24 cellular contexts compared by ENCODE assay signal in genomic region chr11:3977078-3977477, GRCh38.
"Had no signal": no experiment of that assay in that cellular context is flagged by ENCODE, and none has a peak within 500 bp of the region (broad histone marks: within the 10 kb centered on the region; RNA-seq: fewer than 3 reads in every experiment).

No MANE protein-coding gene starts in this region.

- H3K4me3 Mint-ChIP-seq: activated CD4-positive, alpha-beta T cell treated with anti-CD3 and anti-CD28 coated beads, Interleukin-2, amount 10 ng/mL, durations not matched to agents 24 days and 14 days; activated naive CD4-positive, alpha-beta T cell treated with anti-CD3 and anti-CD28 coated beads for 36 hours; brain; central memory CD8-positive, alpha-beta T cell; T-helper 1 cell treated with Interleukin-12 subunit alpha and Interleukin-12 subunit beta and Interleukin-4 antibody, amounts not matched to agents 30 μg/mL and 1 μg/mL, for 36 hours had no signal

- H3K36me3 Mint-ChIP-seq: brain had no signal

- H3K27me3 Mint-ChIP-seq: activated CD4-positive, alpha-beta T cell treated with anti-CD3 and anti-CD28 coated beads, Interleukin-2, amount 10 ng/mL, durations not matched to agents 24 days and 14 days; brain; central memory CD8-positive, alpha-beta T cell had no signal

- H3K9me3 Mint-ChIP-seq: activated CD4-positive, alpha-beta T cell treated with anti-CD3 and anti-CD28 coated beads, Interleukin-2, amount 10 ng/mL, durations not matched to agents 24 days and 14 days; activated naive CD4-positive, alpha-beta T cell treated with anti-CD3 and anti-CD28 coated beads for 36 hours; brain; central memory CD8-positive, alpha-beta T cell; T-helper 1 cell treated with Interleukin-12 subunit alpha and Interleukin-12 subunit beta and Interleukin-4 antibody, amounts not matched to agents 30 μg/mL and 1 μg/mL, for 36 hours had no signal

- DNase-seq: activated CD4-positive, alpha-beta T cell treated with anti-CD3 and anti-CD28 coated beads, Interleukin-2, amount 10 ng/mL, durations not matched to agents 24 days and 14 days; activated CD4-positive, alpha-beta T cell treated with anti-CD3 and anti-CD28 coated beads, Interleukin-2, amount 50 U/mL, for 48 hours; activated gamma-delta T cell; activated naive CD4-positive, alpha-beta T cell treated with anti-CD3 and anti-CD28 coated beads for 36 hours; activated T-cell treated with anti-CD3 and anti-CD28 coated beads for 4 hours; amniotic stem cell; MG63; MV-4-11; NCI-H1092 treated with DMSO at 0.1 percent for 48 hours; NCI-H1417 treated with DMSO at 0.1 percent for 48 hours; NCI-H1694; NCI-H2029; NCI-H2107; NCI-H2171 treated with DMSO at 0.1 percent for 48 hours; NCI-H345; NCI-H510A; NCI-H526 treated with DMSO at 0.1 percent for 48 hours; NK-92 treated with Interleukin-12 subunit alpha and Interleukin-12 subunit beta, amount 100 ng/mL, for 24 hours; Peyer's patch; SHP77 had no signal

- ATAC-seq: HepG2 had no signal

- H3K27ac Mint-ChIP-seq: activated CD4-positive, alpha-beta T cell treated with anti-CD3 and anti-CD28 coated beads, Interleukin-2, amount 10 ng/mL, durations not matched to agents 24 days and 14 days; activated naive CD4-positive, alpha-beta T cell treated with anti-CD3 and anti-CD28 coated beads for 36 hours; brain; T-helper 1 cell treated with Interleukin-12 subunit alpha and Interleukin-12 subunit beta and Interleukin-4 antibody, amounts not matched to agents 30 μg/mL and 1 μg/mL, for 36 hours had no signal
